Comparison of ENCODE assay signal across 1 cellular context in the genomic region with DNA sequence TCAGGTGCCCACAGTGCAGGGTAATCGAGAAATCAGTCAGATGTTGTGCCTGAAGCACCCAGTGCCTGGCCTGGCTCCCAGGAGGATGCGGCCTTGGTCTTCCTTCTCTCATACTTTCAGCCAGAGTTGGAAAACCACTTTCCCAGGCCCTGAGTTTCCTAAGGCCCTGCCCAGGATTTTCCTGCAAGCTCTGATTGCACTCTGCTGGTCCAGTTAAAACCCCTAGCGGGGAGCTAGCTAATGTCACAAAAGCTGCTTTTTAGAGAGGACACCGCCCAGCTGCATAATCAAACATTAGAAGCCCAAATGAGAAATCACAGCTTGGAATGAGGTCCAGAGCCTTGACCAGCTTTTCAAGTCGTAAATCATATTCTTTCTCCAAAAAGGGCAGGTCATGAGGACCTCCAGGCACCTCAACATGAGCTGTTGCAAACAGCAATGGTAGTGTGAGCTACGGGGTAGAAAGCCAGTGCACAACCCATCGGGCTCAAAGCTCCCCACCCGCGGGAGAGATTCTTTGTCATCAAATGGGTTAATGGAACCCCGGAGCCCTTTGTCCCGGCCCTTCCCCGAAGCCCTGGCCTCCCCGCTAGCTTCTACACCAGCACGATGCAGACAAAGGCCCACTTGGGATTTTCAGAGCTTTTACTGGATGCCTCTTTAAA.
TF ChIP-seq lines count a peak whose summit lies in the region.

No MANE protein-coding gene starts in this region.

TF ChIP-seq in GM23338, 12 proteins besides CTCF, POLR2A, EP300 and RAD21:
- TF ChIP-seq CREB1 (CRISPR knock-in tag; IDR thresholded peaks at IDR 0.05; ENCODE audit: low read depth) (no peak), EZH2 (IDR thresholded peaks at IDR 0.05; ENCODE audit: low read depth, unreplicated experiment) (no peak), ZNF331 (CRISPR knock-in tag; IDR thresholded peaks at IDR 0.05; ENCODE audit: low read depth) (no peak), POLR2AphosphoS5 (IDR thresholded peaks at IDR 0.05; ENCODE audit: low read depth) (no peak), STAT1 (IDR thresholded peaks at IDR 0.05; ENCODE audit: unreplicated experiment) (no peak), JUNB (IDR thresholded peaks at IDR 0.05; ENCODE audit: unreplicated experiment) (no peak), EZH2phosphoT487 (IDR thresholded peaks at IDR 0.05; ENCODE audit: unreplicated experiment) (no peak), ZNF114 (CRISPR knock-in tag; IDR thresholded peaks at IDR 0.05) (no peak), NANOG (IDR thresholded peaks at IDR 0.05; ENCODE audit: borderline replicate concordance) (no peak)
- TF ChIP-seq, protein P1, sequence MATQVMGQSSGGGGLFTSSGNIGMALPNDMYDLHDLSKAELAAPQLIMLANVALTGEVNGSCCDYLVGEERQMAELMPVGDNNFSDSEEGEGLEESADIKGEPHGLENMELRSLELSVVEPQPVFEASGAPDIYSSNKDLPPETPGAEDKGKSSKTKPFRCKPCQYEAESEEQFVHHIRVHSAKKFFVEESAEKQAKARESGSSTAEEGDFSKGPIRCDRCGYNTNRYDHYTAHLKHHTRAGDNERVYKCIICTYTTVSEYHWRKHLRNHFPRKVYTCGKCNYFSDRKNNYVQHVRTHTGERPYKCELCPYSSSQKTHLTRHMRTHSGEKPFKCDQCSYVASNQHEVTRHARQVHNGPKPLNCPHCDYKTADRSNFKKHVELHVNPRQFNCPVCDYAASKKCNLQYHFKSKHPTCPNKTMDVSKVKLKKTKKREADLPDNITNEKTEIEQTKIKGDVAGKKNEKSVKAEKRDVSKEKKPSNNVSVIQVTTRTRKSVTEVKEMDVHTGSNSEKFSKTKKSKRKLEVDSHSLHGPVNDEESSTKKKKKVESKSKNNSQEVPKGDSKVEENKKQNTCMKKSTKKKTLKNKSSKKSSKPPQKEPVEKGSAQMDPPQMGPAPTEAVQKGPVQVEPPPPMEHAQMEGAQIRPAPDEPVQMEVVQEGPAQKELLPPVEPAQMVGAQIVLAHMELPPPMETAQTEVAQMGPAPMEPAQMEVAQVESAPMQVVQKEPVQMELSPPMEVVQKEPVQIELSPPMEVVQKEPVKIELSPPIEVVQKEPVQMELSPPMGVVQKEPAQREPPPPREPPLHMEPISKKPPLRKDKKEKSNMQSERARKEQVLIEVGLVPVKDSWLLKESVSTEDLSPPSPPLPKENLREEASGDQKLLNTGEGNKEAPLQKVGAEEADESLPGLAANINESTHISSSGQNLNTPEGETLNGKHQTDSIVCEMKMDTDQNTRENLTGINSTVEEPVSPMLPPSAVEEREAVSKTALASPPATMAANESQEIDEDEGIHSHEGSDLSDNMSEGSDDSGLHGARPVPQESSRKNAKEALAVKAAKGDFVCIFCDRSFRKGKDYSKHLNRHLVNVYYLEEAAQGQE (IDR thresholded peaks at IDR 0.05; ENCODE audit: unreplicated experiment): no peak
- TF ChIP-seq, protein P2, sequence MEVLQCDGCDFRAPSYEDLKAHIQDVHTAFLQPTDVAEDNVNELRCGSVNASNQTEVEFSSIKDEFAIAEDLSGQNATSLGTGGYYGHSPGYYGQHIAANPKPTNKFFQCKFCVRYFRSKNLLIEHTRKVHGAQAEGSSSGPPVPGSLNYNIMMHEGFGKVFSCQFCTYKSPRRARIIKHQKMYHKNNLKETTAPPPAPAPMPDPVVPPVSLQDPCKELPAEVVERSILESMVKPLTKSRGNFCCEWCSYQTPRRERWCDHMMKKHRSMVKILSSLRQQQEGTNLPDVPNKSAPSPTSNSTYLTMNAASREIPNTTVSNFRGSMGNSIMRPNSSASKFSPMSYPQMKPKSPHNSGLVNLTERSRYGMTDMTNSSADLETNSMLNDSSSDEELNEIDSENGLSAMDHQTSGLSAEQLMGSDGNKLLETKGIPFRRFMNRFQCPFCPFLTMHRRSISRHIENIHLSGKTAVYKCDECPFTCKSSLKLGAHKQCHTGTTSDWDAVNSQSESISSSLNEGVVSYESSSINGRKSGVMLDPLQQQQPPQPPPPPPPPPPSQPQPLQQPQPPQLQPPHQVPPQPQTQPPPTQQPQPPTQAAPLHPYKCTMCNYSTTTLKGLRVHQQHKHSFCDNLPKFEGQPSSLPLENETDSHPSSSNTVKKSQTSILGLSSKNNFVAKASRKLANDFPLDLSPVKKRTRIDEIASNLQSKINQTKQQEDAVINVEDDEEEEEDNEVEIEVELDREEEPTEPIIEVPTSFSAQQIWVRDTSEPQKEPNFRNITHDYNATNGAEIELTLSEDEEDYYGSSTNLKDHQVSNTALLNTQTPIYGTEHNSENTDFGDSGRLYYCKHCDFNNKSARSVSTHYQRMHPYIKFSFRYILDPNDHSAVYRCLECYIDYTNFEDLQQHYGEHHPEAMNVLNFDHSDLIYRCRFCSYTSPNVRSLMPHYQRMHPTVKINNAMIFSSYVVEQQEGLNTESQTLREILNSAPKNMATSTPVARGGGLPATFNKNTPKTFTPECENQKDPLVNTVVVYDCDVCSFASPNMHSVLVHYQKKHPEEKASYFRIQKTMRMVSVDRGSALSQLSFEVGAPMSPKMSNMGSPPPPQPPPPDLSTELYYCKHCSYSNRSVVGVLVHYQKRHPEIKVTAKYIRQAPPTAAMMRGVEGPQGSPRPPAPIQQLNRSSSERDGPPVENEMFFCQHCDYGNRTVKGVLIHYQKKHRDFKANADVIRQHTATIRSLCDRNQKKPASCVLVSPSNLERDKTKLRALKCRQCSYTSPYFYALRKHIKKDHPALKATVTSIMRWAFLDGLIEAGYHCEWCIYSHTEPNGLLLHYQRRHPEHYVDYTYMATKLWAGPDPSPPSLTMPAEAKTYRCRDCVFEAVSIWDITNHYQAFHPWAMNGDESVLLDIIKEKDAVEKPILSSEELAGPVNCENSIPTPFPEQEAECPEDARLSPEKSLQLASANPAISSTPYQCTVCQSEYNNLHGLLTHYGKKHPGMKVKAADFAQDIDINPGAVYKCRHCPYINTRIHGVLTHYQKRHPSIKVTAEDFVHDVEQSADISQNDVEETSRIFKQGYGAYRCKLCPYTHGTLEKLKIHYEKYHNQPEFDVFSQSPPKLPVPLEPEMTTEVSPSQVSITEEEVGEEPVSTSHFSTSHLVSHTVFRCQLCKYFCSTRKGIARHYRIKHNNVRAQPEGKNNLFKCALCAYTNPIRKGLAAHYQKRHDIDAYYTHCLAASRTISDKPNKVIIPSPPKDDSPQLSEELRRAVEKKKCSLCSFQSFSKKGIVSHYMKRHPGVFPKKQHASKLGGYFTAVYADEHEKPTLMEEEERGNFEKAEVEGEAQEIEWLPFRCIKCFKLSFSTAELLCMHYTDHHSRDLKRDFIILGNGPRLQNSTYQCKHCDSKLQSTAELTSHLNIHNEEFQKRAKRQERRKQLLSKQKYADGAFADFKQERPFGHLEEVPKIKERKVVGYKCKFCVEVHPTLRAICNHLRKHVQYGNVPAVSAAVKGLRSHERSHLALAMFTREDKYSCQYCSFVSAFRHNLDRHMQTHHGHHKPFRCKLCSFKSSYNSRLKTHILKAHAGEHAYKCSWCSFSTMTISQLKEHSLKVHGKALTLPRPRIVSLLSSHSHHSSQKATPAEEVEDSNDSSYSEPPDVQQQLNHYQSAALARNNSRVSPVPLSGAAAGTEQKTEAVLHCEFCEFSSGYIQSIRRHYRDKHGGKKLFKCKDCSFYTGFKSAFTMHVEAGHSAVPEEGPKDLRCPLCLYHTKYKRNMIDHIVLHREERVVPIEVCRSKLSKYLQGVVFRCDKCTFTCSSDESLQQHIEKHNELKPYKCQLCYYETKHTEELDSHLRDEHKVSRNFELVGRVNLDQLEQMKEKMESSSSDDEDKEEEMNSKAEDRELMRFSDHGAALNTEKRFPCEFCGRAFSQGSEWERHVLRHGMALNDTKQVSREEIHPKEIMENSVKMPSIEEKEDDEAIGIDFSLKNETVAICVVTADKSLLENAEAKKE (CRISPR knock-in tag; IDR thresholded peaks at IDR 0.05): no peak
- TF ChIP-seq, protein P3, sequence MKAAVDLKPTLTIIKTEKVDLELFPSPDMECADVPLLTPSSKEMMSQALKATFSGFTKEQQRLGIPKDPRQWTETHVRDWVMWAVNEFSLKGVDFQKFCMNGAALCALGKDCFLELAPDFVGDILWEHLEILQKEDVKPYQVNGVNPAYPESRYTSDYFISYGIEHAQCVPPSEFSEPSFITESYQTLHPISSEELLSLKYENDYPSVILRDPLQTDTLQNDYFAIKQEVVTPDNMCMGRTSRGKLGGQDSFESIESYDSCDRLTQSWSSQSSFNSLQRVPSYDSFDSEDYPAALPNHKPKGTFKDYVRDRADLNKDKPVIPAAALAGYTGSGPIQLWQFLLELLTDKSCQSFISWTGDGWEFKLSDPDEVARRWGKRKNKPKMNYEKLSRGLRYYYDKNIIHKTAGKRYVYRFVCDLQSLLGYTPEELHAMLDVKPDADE (IDR thresholded peaks at IDR 0.05): no peak
